26 cellular contexts compared by ENCODE assay signal in genomic region chr6:148054219-148054618, GRCh38.
"Had no signal": no experiment of that assay in that cellular context is flagged by ENCODE, and none has a peak within 500 bp of the region (broad histone marks: within the 10 kb centered on the region; RNA-seq: fewer than 3 reads in every experiment).

No MANE protein-coding gene starts in this region.

- DNase-seq: activated CD4-positive, alpha-beta memory T cell treated with anti-CD3 and anti-CD28 coated beads, Interleukin-2, amount 10 ng/mL, durations not matched to agents 7 days and 5 days; activated CD4-positive, alpha-beta T cell treated with anti-CD3 and anti-CD28 coated beads for 36 hours; activated CD4-positive, alpha-beta T cell treated with anti-CD3 and anti-CD28 coated beads, Interleukin-2, amount 10 ng/mL, durations not matched to agents 24 days and 14 days; activated CD4-positive, alpha-beta T cell treated with anti-CD3 and anti-CD28 coated beads, Interleukin-2, amount 50 U/mL, for 4 hours; activated CD4-positive, CD25-positive, alpha-beta regulatory T cell; activated CD4-positive, CD25-positive, alpha-beta regulatory T cell treated with anti-CD3 and anti-CD28 coated beads, Interleukin-2, amount 50 U/mL, for 72 hours; activated CD8-positive, alpha-beta memory T cell treated with anti-CD3 and anti-CD28 coated beads, Interleukin-2, amount 50 U/mL, for 48 hours; activated gamma-delta T cell; activated naive CD4-positive, alpha-beta T cell; activated naive CD4-positive, alpha-beta T cell treated with anti-CD3 and anti-CD28 coated beads, Interleukin-2, amount 10 ng/mL, durations not matched to agents 7 days and 5 days; activated naive CD8-positive, alpha-beta T cell treated with anti-CD3 and anti-CD28 coated beads, Interleukin-2, amount 10 ng/mL, durations not matched to agents 7 days and 5 days; activated T-cell treated with anti-CD3 and anti-CD28 coated beads for 4 hours; activated T-cell treated with anti-CD3 and anti-CD28 coated beads, Interleukin-2, amount 50 U/mL, for 24 hours; activated T-cell treated with anti-CD3 and anti-CD28 coated beads, Interleukin-2, amount 50 U/mL, for 72 hours; central memory CD4-positive, alpha-beta T cell; cerebellar nuclear complex; colonic mucosa; effector CD8-positive, alpha-beta T cell; foreskin fibroblast; head of caudate nucleus; T-helper 2 cell had no signal

- H3K27ac ChIP-seq: ascending aorta, breast epithelium, cardiac muscle cell, colonic mucosa, epithelial cell of prostate had no signal

- ATAC-seq: activated CD4-positive, alpha-beta T cell treated with anti-CD3 and anti-CD28 coated beads for 36 hours; activated naive CD4-positive, alpha-beta T cell treated with anti-CD3 and anti-CD28 coated beads, Interleukin-2, amount 50 U/mL, for 72 hours; activated T-cell treated with anti-CD3 and anti-CD28 coated beads, Interleukin-2, amount 50 U/mL, for 72 hours had no signal

- H3K36me3 ChIP-seq: ascending aorta, breast epithelium, cardiac muscle cell, colonic mucosa had no signal

- H3K9me3 ChIP-seq: colonic mucosa had no signal

- H3K4me3 ChIP-seq: ascending aorta, breast epithelium, cardiac muscle cell, colonic mucosa had no signal

- H3K4me1 ChIP-seq: ascending aorta, breast epithelium, colonic mucosa had no signal

- H3K27me3 ChIP-seq: ascending aorta, breast epithelium, cardiac muscle cell, colonic mucosa had no signal
